Comparison of ENCODE assay signal across 16 cellular contexts in genomic region chr15:99118801-99119546, GRCh38.
"Had no signal": no experiment of that assay in that cellular context is flagged by ENCODE, and none has a peak within 500 bp of the region (broad histone marks: within the 10 kb centered on the region; RNA-seq: fewer than 3 reads in every experiment).

No MANE protein-coding gene starts in this region.

- H3K27ac ChIP-seq: epithelial cell of prostate, prostate gland, thyroid gland had no signal

- H3K9me3 ChIP-seq: prostate gland, thyroid gland had no signal

- H3K4me3 ChIP-seq: lung, prostate gland, thyroid gland had no signal

- H3K27ac Mint-ChIP-seq: activated naive CD4-positive, alpha-beta T cell treated with anti-CD3 and anti-CD28 coated beads, Interleukin-2, amount 10 ng/mL, durations not matched to agents 7 days and 5 days; activated T-helper 2 cell treated with anti-CD3 and anti-CD28 coated beads, Interferon-gamma antibody, Interleukin-2, Interleukin-4, amounts not matched to agents 10 μg/mL and 5 μg/mL and 100 μg/mL, durations not matched to agents 14 hours and 24 hours and 36 hours; dendritic cell treated with granulocyte-macrophage colony-stimulating factor and Interleukin-4, amounts not matched to agents 40 ng/mL and 50 ng/mL, for 4 days; effector memory CD8-positive, alpha-beta T cell; naive thymus-derived CD8-positive, alpha-beta T cell had no signal

- H3K27me3 ChIP-seq: thyroid gland had no signal

- H3K36me3 Mint-ChIP-seq: activated naive CD4-positive, alpha-beta T cell treated with anti-CD3 and anti-CD28 coated beads, Interleukin-2, amount 10 ng/mL, durations not matched to agents 7 days and 5 days; naive thymus-derived CD8-positive, alpha-beta T cell had no signal

- DNase-seq: activated CD4-positive, alpha-beta T cell treated with anti-CD3 and anti-CD28 coated beads, Interleukin-2, amount 50 U/mL, for 1 hour; activated CD4-positive, CD25-positive, alpha-beta regulatory T cell; activated naive CD4-positive, alpha-beta T cell treated with anti-CD3 and anti-CD28 coated beads, Interleukin-2, amount 10 ng/mL, durations not matched to agents 7 days and 5 days; central memory CD4-positive, alpha-beta T cell; effector memory CD8-positive, alpha-beta T cell; glutamatergic neuron; naive thymus-derived CD8-positive, alpha-beta T cell; occipital lobe; stimulated activated CD4-positive, alpha-beta T cell treated with anti-CD3 and anti-CD28 coated beads, Interleukin-15, amount 100 ng/mL, for 24 hours; stimulated activated CD4-positive, alpha-beta T cell treated with anti-CD3 and anti-CD28 coated beads, Interleukin-4, amount 100 ng/mL, for 24 hours; thyroid gland had no signal

- ATAC-seq: effector memory CD8-positive, alpha-beta T cell; naive thymus-derived CD8-positive, alpha-beta T cell had no signal

- H3K4me1 Mint-ChIP-seq: activated naive CD4-positive, alpha-beta T cell treated with anti-CD3 and anti-CD28 coated beads, Interleukin-2, amount 10 ng/mL, durations not matched to agents 7 days and 5 days; naive thymus-derived CD8-positive, alpha-beta T cell had no signal

- H3K4me3 Mint-ChIP-seq: activated naive CD4-positive, alpha-beta T cell treated with anti-CD3 and anti-CD28 coated beads, Interleukin-2, amount 10 ng/mL, durations not matched to agents 7 days and 5 days; dendritic cell treated with granulocyte-macrophage colony-stimulating factor and Interleukin-4, amounts not matched to agents 40 ng/mL and 50 ng/mL, for 4 days; effector memory CD8-positive, alpha-beta T cell; naive thymus-derived CD8-positive, alpha-beta T cell had no signal

- H3K36me3 ChIP-seq: thyroid gland had no signal
